1 cellular context compared by ENCODE assay signal in the genomic region with DNA sequence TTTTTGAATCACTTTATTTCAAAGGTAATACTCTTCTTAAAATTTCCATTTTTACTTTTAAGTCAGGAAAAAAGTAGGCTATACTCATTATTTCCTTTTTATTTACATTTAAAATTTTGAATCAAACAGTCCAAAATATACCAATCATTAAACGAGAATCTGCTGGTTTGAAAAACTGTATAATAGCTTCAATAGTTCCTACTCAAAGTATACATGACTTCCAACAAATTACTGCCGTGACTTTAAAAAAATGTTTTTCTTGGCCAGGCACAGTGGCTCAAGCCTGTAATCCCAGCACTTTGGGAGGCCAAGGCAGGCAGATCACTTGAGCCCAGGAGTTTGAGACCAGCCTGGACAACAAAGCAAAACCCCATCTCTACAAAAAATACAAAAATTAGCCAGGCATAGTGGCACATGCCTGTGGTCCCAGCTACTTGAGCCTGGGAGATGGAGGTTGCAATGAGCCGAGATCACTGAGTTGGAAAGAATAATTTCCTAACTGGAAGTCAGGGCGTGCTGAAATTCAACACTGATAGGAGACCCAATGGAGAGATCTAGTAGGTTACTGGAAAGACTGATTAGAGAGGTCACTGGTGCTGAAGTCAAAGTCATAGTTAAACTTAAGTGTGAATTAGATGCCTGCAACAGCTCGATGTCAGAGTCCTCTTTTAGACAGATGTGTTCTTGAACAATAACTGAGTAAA.
TF ChIP-seq lines count a peak whose summit lies in the region.

No MANE protein-coding gene starts in this region.

TF ChIP-seq in IMR-90, 13 proteins besides CTCF, POLR2A, EP300 and RAD21 (continued from another document):
- TF ChIP-seq SMC3 (IDR thresholded peaks at IDR 0.05; ENCODE audit: low read depth, low read length) = no peak
- no peak for TF ChIP-seq BHLHE40 (IDR thresholded peaks at IDR 0.05; ENCODE audit: low read depth, low read length)
- no peak for TF ChIP-seq NFE2L2 (IDR thresholded peaks at IDR 0.05; ENCODE audit: low read depth, low read length)
- no peak for TF ChIP-seq RCOR1 (IDR thresholded peaks at IDR 0.05; ENCODE audit: insufficient replicate concordance, low read length)
- TF ChIP-seq RFX5 (IDR thresholded peaks at IDR 0.05; ENCODE audit: low read depth, low read length) = no peak
- no peak for TF ChIP-seq CEBPB (IDR thresholded peaks at IDR 0.05; ENCODE audit: low read depth, low read length)
- TF ChIP-seq, protein P1, sequence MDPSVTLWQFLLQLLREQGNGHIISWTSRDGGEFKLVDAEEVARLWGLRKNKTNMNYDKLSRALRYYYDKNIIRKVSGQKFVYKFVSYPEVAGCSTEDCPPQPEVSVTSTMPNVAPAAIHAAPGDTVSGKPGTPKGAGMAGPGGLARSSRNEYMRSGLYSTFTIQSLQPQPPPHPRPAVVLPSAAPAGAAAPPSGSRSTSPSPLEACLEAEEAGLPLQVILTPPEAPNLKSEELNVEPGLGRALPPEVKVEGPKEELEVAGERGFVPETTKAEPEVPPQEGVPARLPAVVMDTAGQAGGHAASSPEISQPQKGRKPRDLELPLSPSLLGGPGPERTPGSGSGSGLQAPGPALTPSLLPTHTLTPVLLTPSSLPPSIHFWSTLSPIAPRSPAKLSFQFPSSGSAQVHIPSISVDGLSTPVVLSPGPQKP (IDR thresholded peaks at IDR 0.05; ENCODE audit: borderline replicate concordance, low read depth, low read length) = no peak
- TF ChIP-seq MXI1 (IDR thresholded peaks at IDR 0.05; ENCODE audit: borderline replicate concordance, low read depth, low read length) = no peak
- no peak for TF ChIP-seq FOS (IDR thresholded peaks at IDR 0.05; ENCODE audit: low read depth, low read length)
